ENCODE assay signal across 8 cellular contexts in the genomic region with DNA sequence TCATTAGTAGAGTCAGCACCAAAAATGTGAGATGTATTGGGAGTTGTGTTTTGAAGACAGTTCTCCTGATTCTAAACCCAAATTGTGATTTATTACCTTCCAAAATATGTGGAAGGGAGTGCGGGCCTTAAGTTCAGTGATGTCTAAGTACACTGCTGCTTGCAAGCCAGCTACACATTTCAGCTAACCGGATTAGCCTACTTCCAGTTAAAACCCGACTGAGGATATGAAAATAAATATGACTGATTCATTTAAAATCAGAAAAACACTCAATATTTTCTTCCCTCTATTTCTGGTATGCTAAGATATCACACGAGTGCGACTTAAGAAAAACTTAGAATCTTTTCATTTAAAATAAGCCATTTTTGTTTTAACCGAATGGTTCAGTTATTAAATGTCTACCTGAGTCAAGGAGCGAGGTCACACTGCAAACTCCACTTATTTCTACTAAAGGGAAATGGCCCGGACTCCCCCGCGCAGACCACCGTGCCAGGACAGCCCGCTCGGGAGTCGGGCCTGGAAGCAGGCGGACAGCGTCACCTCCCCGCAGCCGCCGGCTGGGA. TPM values are rescaled to one million over a fixed set of nuclear protein-coding genes. Genes with fewer than 3 reads are reported as not detected.
DNase-seq lines count a peak whose midpoint lies in the region; ATAC-seq and TF ChIP-seq lines count a peak whose summit lies in the region.

No MANE protein-coding gene starts in this region.

- ATAC-seq in GM21529 (IDR thresholded peaks at IDR 0.05; ENCODE audit: unreplicated experiment) (peak; percentile 13), GM19463 (IDR thresholded peaks at IDR 0.05; ENCODE audit: unreplicated experiment) (no peak), GM21390 (IDR thresholded peaks at IDR 0.05; ENCODE audit: unreplicated experiment) (no peak)

- peaks cover 9% of the 10 kb centered on the region for H3F3A ChIP-seq in neural progenitor cell (ENCODE audit: low read depth)

- H4K20me1 ChIP-seq in neural progenitor cell (ENCODE audit: low read depth) = no peaks in the 10 kb centered on the region

- H3K9me3 Mint-ChIP-seq in neural progenitor cell = peaks cover 7% of the 10 kb centered on the region

- H3K4me1 ChIP-seq in esophagus (ENCODE audit: control insufficient read depth in 2 of 2, insufficient read depth in 2 of 2, low read length in 1 of 2) (peaks cover 3 to 7% of the 10 kb centered on the region in 2 donors), neural progenitor cell (no peaks in the 10 kb centered on the region)

- peak; percentile 45 for DNase-seq in RPMI7951 (ENCODE audit: low read depth)
- no peak for DNase-seq in neural progenitor cell (ENCODE audit: low spot score)
- DNase-seq in nucleus accumbens (lab: John Stamatoyannopoulos, UW) = no peak
- DNase-seq in NCI-H1092 treated with DMSO at 0.1 percent for 48 hours (lab: John Stamatoyannopoulos, UW) = no peak

- H3K27ac ChIP-seq in esophagus (ENCODE audit: low read depth in 2 of 2, low read length in 1 of 2) (peak overlapping the region; percentile 81 to 91), neural progenitor cell (no peak overlapping the region)

- peak overlapping the region; percentile 93 for H3K27ac Mint-ChIP-seq in neural progenitor cell

- peaks cover 24% of the 10 kb centered on the region for H3K36me3 Mint-ChIP-seq in neural progenitor cell

- H3K9me3 ChIP-seq in esophagus (ENCODE audit: control insufficient read depth in 2 of 2, insufficient read depth in 1 of 2, low read depth in 1 of 2, low read length in 1 of 2) (no peaks in the 10 kb centered on the region), neural progenitor cell (ENCODE audit: low read depth) (no peaks in the 10 kb centered on the region)

- H3K4me1 Mint-ChIP-seq in neural progenitor cell = peaks cover 29% of the 10 kb centered on the region

- peak overlapping the region; percentile 72 to 81 for H3K4me3 ChIP-seq in esophagus (ENCODE audit: low read depth in 1 of 2, low read length in 2 of 2)
- H3K4me3 ChIP-seq in neural progenitor cell = peak overlapping the region; percentile 75

- H3K27me3 Mint-ChIP-seq in neural progenitor cell (ENCODE audit: insufficient read depth, low read depth) = peaks cover 11% of the 10 kb centered on the region

- WGBS in esophagus, 2 donors = 11 to 16% methylated on average over 19 of the region's 19 CpGs

- H3K4me3 Mint-ChIP-seq in neural progenitor cell = peak overlapping the region; percentile 96

- peak overlapping the region; percentile 98 for H2AFZ ChIP-seq in neural progenitor cell (replicated peaks)

- peaks cover 12% of the 10 kb centered on the region for H3K79me2 ChIP-seq in neural progenitor cell (ENCODE audit: low read depth)

- peak overlapping the region; percentile 81 for H3K4me2 ChIP-seq in neural progenitor cell

- H3K36me3 ChIP-seq in esophagus (ENCODE audit: control insufficient read depth in 2 of 2, insufficient read depth in 2 of 2, low read length in 1 of 2) (no peaks in the 10 kb centered on the region), neural progenitor cell (no peaks in the 10 kb centered on the region)

- TF ChIP-seq CTCF in neural progenitor cell (IDR thresholded peaks at IDR 0.05) = no peak

- peak overlapping the region; percentile 61 for H3K9ac ChIP-seq in neural progenitor cell

- H3K27me3 ChIP-seq in esophagus (ENCODE audit: control insufficient read depth in 1 of 2, insufficient read depth in 2 of 2, low read length in 2 of 2) (no peaks in the 10 kb centered on the region), neural progenitor cell (peaks cover 31% of the 10 kb centered on the region)

RNA-seq across cellular contexts. Expression of a gene that starts 0.8 kb away (rescaled TPM):
- total RNA-seq in RPMI7951 (2014; rRNA removed; shearing (Covaris generic)) = 124 and 149 TPM in 2 replicates
- 10 to 100 TPM; 17.6 to 55.5 TPM for polyA plus RNA-seq in esophagus
- 17.8 and 20.7 TPM in 2 replicates for total RNA-seq in neural progenitor cell (ENCODE audit: low replicate concordance)
